Comparison of ENCODE assay signal across 1 cellular context in genomic region chr16:67480833-67481560, GRCh38.
TF ChIP-seq lines count a peak whose summit lies in the region.

Gene ATP6V0D1 (minus strand): TSS chr16:67481157. CDS start chr16:67481086, 71 bp downstream.

TF ChIP-seq in GM12878, 131 proteins besides CTCF, POLR2A, EP300 and RAD21 (continued from another document and continues in another):
- no peak for TF ChIP-seq ZBTB11 (CRISPR knock-in tag; IDR thresholded peaks at IDR 0.05)
- peak; percentile 38; the same call in 1 of the 2 replicates for TF ChIP-seq SMC3 (IDR thresholded peaks at IDR 0.05; ENCODE audit: borderline replicate concordance, low read length)
- TF ChIP-seq BCL3 (IDR thresholded peaks at IDR 0.05; ENCODE audit: borderline replicate concordance, insufficient read depth, low read depth, low read length, poor library complexity, severe bottlenecking): peak; percentile 58
- TF ChIP-seq SMAD5 (IDR thresholded peaks at IDR 0.05; ENCODE audit: low read depth): 0 out of 2 replicates have a peak, but pooled peaks have one; percentile 50
- TF ChIP-seq SMARCA5 (IDR thresholded peaks at IDR 0.05): peak; percentile 59; the same call in 1 of the 2 replicates
- peak; percentile 57; the same call in 1 of the 2 replicates for TF ChIP-seq CHD1 (IDR thresholded peaks at IDR 0.05; ENCODE audit: low read depth, low read length)
- TF ChIP-seq TCF7 (IDR thresholded peaks at IDR 0.05; ENCODE audit: borderline replicate concordance): no peak
- peak; percentile 88 for TF ChIP-seq PKNOX1 (IDR thresholded peaks at IDR 0.05)
- peak in 1 of 2 experiments; percentile 55; a peak in 1 of 4 replicates for TF ChIP-seq IKZF2 (IDR thresholded peaks at IDR 0.05)
- peak; percentile 71 for TF ChIP-seq RUNX3 (IDR thresholded peaks at IDR 0.05; ENCODE audit: low read length)
- TF ChIP-seq USF2 (IDR thresholded peaks at IDR 0.05; ENCODE audit: borderline replicate concordance, low read depth, low read length): peak; percentile 100
- TF ChIP-seq CBFB (IDR thresholded peaks at IDR 0.05; ENCODE audit: low read depth): peak; percentile 69
- TF ChIP-seq FOXK2 (IDR thresholded peaks at IDR 0.05): peak; percentile 61; the same call in 1 of the 2 replicates
- TF ChIP-seq NFIC (IDR thresholded peaks at IDR 0.05; ENCODE audit: low read depth, low read length): peak; percentile 59; the same call in 1 of the 2 replicates
- peak; percentile 32; the same call in 1 of the 2 replicates for TF ChIP-seq ZBTB40 (IDR thresholded peaks at IDR 0.05; ENCODE audit: borderline replicate concordance)
- TF ChIP-seq ZNF217 (IDR thresholded peaks at IDR 0.05): no peak
- TF ChIP-seq IRF3 (IDR thresholded peaks at IDR 0.05): 0 out of 2 replicates have a peak, but pooled peaks have one; percentile 45
- TF ChIP-seq YY1 (IDR thresholded peaks at IDR 0.05; ENCODE audit: low read depth, low read length): peak; percentile 68; the same call in 1 of the 2 replicates
- peak; percentile 92 for TF ChIP-seq E4F1 (IDR thresholded peaks at IDR 0.05; ENCODE audit: borderline replicate concordance, partially characterized antibody)
- TF ChIP-seq SMAD1 (IDR thresholded peaks at IDR 0.05; ENCODE audit: low read depth, partially characterized antibody): no peak
- peak; percentile 100 for TF ChIP-seq MAX (IDR thresholded peaks at IDR 0.05; ENCODE audit: low read depth, low read length)
- TF ChIP-seq BHLHE40 (IDR thresholded peaks at IDR 0.05; ENCODE audit: borderline replicate concordance in 1 of 2, low read depth in 2 of 2, low read length in 1 of 2): peak; percentile 90 to 99
- TF ChIP-seq ATF3 (IDR thresholded peaks at IDR 0.05; ENCODE audit: borderline replicate concordance, extremely low read depth, low read depth, low read length): peak; percentile 100
- peak; percentile 85 to 90 for TF ChIP-seq EGR1 (IDR thresholded peaks at IDR 0.05; ENCODE audit: borderline replicate concordance in 1 of 2, low read depth in 2 of 2, low read length in 2 of 2)
- TF ChIP-seq NBN (IDR thresholded peaks at IDR 0.05): peak; percentile 67; the same call in 1 of the 2 replicates
- TF ChIP-seq MTA2 (IDR thresholded peaks at IDR 0.05; ENCODE audit: low read depth): no peak
- peak; percentile 71; the same call in 1 of the 2 replicates for TF ChIP-seq SPI1 (IDR thresholded peaks at IDR 0.05; ENCODE audit: borderline replicate concordance, insufficient read depth, low read depth, low read length)
- no peak for TF ChIP-seq STAT1 (conservative IDR thresholded peaks at IDR 0.05)
- TF ChIP-seq GATAD2B (conservative IDR thresholded peaks at IDR 0.05; ENCODE audit: low read depth): peak; percentile 87
- peak; percentile 99 for TF ChIP-seq RELA (IDR thresholded peaks at IDR 0.05; ENCODE audit: borderline replicate concordance, partially characterized antibody)
- peak; percentile 88 for TF ChIP-seq TAF1 (IDR thresholded peaks at IDR 0.05; ENCODE audit: borderline replicate concordance, low read depth, low read length)
- TF ChIP-seq PAX5 (IDR thresholded peaks at IDR 0.05; ENCODE audit: borderline replicate concordance, low read depth, low read length): peak; percentile 52; the same call in 1 of the 2 replicates
- TF ChIP-seq ZBTB4 (CRISPR knock-in tag; IDR thresholded peaks at IDR 0.05): no peak
- TF ChIP-seq HSF1 (IDR thresholded peaks at IDR 0.05; ENCODE audit: low read depth, low read length): no peak
